ENCODE assay signal across 1 cellular context in genomic region chr6:157274116-157274470, GRCh38.
A peak's percentile ranks its signal among the peaks of the same experiment; 100 is the strongest.
TF ChIP-seq lines count a peak whose summit lies in the region.

No MANE protein-coding gene starts in this region.

TF ChIP-seq in K562, 482 proteins besides CTCF, POLR2A, EP300 and RAD21 (continued from another document):
- TF ChIP-seq NKRF (IDR thresholded peaks at IDR 0.05; ENCODE audit: borderline replicate concordance) (peak; percentile 48; the same call in 1 of the 2 replicates), TFAP4 (CRISPR knock-in tag; IDR thresholded peaks at IDR 0.05; ENCODE audit: borderline replicate concordance) (peak; percentile 21; the same call in 1 of the 2 replicates), NRF1 (conservative IDR thresholded peaks at IDR 0.05 in 1 of 2, IDR thresholded peaks at IDR 0.05 in 1 of 2) (peak; percentile 75 to 81), DNMT1 (IDR thresholded peaks at IDR 0.05) (0 out of 2 replicates have a peak, but pooled peaks have one; percentile 32), PHF20 (IDR thresholded peaks at IDR 0.05; ENCODE audit: partially characterized antibody) (no peak), MGA (IDR thresholded peaks at IDR 0.05) (0 out of 2 replicates have a peak, but pooled peaks have one; percentile 9), SPI1 (IDR thresholded peaks at IDR 0.05; ENCODE audit: borderline replicate concordance, low read depth, low read length) (peak; percentile 37; the same call in 1 of the 2 replicates), MXD1 (CRISPR knock-in tag; IDR thresholded peaks at IDR 0.05; ENCODE audit: borderline replicate concordance, poor library complexity, severe bottlenecking) (no peak), E2F8 (IDR thresholded peaks at IDR 0.05; ENCODE audit: low read depth, partially characterized antibody) (peak; percentile 30), ZBTB40 (IDR thresholded peaks at IDR 0.05) (peak; percentile 61; the same call in 1 of the 2 replicates), ZBTB40 (CRISPR knock-in tag; IDR thresholded peaks at IDR 0.05) (no peak), SMARCA4 (IDR thresholded peaks at IDR 0.05) (0 out of 2 replicates have a peak, but pooled peaks have one; percentile 24), GTF2E2 (tag; IDR thresholded peaks at IDR 0.05) (no peak), KAT8 (IDR thresholded peaks at IDR 0.05; ENCODE audit: low read depth) (0 out of 2 replicates have a peak, but pooled peaks have one; percentile 32), PHB2 (IDR thresholded peaks at IDR 0.05; ENCODE audit: low read depth) (no peak), TAL1 (IDR thresholded peaks at IDR 0.05) (no peak), ZNF707 (CRISPR knock-in tag; conservative IDR thresholded peaks at IDR 0.05) (no peak), RBM34 (IDR thresholded peaks at IDR 0.05; ENCODE audit: borderline replicate concordance, insufficient read depth, low read length) (no peak), MTA2 (IDR thresholded peaks at IDR 0.05; ENCODE audit: low read depth) (0 out of 2 replicates have a peak, but pooled peaks have one; percentile 23), CAMTA2 (CRISPR knock-in tag; conservative IDR thresholded peaks at IDR 0.05) (no peak)
